ENCODE assay signal across 16 cellular contexts in genomic region chr2:37684809-37685208, GRCh38. TPM values are rescaled to one million over a fixed set of nuclear protein-coding genes. Genes with fewer than 3 reads are reported as not detected.
A peak's percentile ranks its signal among the peaks of the same experiment; 100 is the strongest.
DNase-seq lines count a peak whose midpoint lies in the region; ATAC-seq, FAIRE-seq and TF ChIP-seq lines count a peak whose summit lies in the region.
"Had no signal": no experiment of that assay in that cellular context is flagged by ENCODE, and none has a peak within 500 bp of the region (broad histone marks: within the 10 kb centered on the region; RNA-seq: fewer than 3 reads in every experiment).

No MANE protein-coding gene starts in this region.

- H3K4me3 ChIP-seq in HepG2 (replicated peaks in 1 of 3; ENCODE audit: insufficient read depth in 1 of 3, low read depth in 2 of 3, low read length in 3 of 3) (no peak overlapping the region), right lobe of liver (no peak overlapping the region), PC-3 (ENCODE audit: low read length) (no peak overlapping the region), left lung (no peak overlapping the region)
- H3K4me3 ChIP-seq: BLaER1 treated with 17β-estradiol and CSF1 and Interleukin-3, amounts not matched to agents 10 nM and 100 nM; HAP-1 had no signal

- in situ Hi-C loops in HepG2 (cut with HindIII; ENCODE audit: extremely low pct_ligation_motif_present, low pct_unique_long_range_greater_than_20kb) = no loop called here

- H3K4me2 ChIP-seq in HepG2 (ENCODE audit: low read depth, low read length) (no peak overlapping the region), PC-3 (ENCODE audit: low read length) (no peak overlapping the region)
- H3K4me2 ChIP-seq: KMS-11 had no signal

- H3K9me3 ChIP-seq in HepG2 (ENCODE audit: low read length) = no peaks in the 10 kb centered on the region
- H3K9me3 ChIP-seq in right lobe of liver = no peaks in the 10 kb centered on the region
- H3K9me3 ChIP-seq in PC-3 (ENCODE audit: low read length) = peaks cover 16% of the 10 kb centered on the region
- H3K9me3 ChIP-seq in left lung = no peaks in the 10 kb centered on the region
- H3K9me3 ChIP-seq: HAP-1 had no signal

- TF ChIP-seq CTCF in HepG2 (CRISPR knock-in tag; IDR thresholded peaks at IDR 0.05) (no peak), right lobe of liver (IDR thresholded peaks at IDR 0.05) (no peak), PC-3 (conservative IDR thresholded peaks at IDR 0.05; ENCODE audit: low read depth, low read length) (no peak), left lung (IDR thresholded peaks at IDR 0.05) (no peak)

- 15% methylated on average over 4 of the region's 4 CpGs for WGBS in HepG2 (ENCODE audit: low lambda C conversion rate)
- WGBS in right lobe of liver (ENCODE audit: insufficient coverage, low coverage, low lambda C conversion rate, missing lambda C conversion rate) = 74% methylated on average over 4 of the region's 4 CpGs

- H3K79me2 ChIP-seq in HepG2 (ENCODE audit: insufficient read depth, low read length) (no peaks in the 10 kb centered on the region), PC-3 (ENCODE audit: low read length) (no peaks in the 10 kb centered on the region)

- peaks cover 8% of the 10 kb centered on the region for H3F3A ChIP-seq in PC-3 (ENCODE audit: low read length, unreplicated experiment)

- no peak for FAIRE-seq in HepG2 (lab: Jason Lieb, UNC)
- no peak for FAIRE-seq in GM12891 (lab: Jason Lieb, UNC)
- FAIRE-seq: GM12892, GM18507, H1 had no signal

- intact Hi-C loops in HepG2 (cut with micrococcal nuclease; ENCODE audit: unreplicated experiment) = no loop called here
- intact Hi-C loops in right lobe of liver (cut with DNase I) = no loop called here
- intact Hi-C loops in PC-3 (cut with micrococcal nuclease) = loop anchor here (1.0 kb wide), 1 partner anchor 26 kb away; no protein-coding TSS in a partner anchor
- intact Hi-C loops in left lung (cut with DNase I) = no loop called here

- H4K20me1 ChIP-seq in HepG2 (ENCODE audit: insufficient read depth, low read length) (no peaks in the 10 kb centered on the region), PC-3 (ENCODE audit: low read length) (no peaks in the 10 kb centered on the region)
- H4K20me1 ChIP-seq: BLaER1 treated with 17β-estradiol and CSF1 and Interleukin-3, amounts not matched to agents 10 nM and 100 nM had no signal

- TF ChIP-seq POLR2A in HepG2 (IDR thresholded peaks at IDR 0.05; ENCODE audit: insufficient read depth in 1 of 2, low read depth in 2 of 2, low read length in 2 of 2) = no peak
- no peak for TF ChIP-seq POLR2A in right lobe of liver (IDR thresholded peaks at IDR 0.05)
- no peak for TF ChIP-seq POLR2A in GM12891 (IDR thresholded peaks at IDR 0.05; ENCODE audit: low read depth, low read length)

- H3K4me1 ChIP-seq in HepG2 (ENCODE audit: insufficient read depth, low read length) (no peaks in the 10 kb centered on the region), right lobe of liver (peaks cover 0 to 6% (median 0%) of the 10 kb centered on the region in 4 donors), PC-3 (ENCODE audit: insufficient read depth, low read length) (peaks cover 16% of the 10 kb centered on the region; the same call in 1 of the 2 replicates), left lung (peaks cover 0 to 8% of the 10 kb centered on the region in 2 donors)

- DNase-seq in HepG2 (ENCODE audit: low spot score) = no peak
- no peak for DNase-seq in right lobe of liver
- DNase-seq in GM12891 (ENCODE audit: insufficient read length, low spot score) = no peak
- DNase-seq in PC-3 = no peak
- DNase-seq in epithelial cell of prostate (ENCODE audit: low read depth, low spot score) = no peak
- no peak for DNase-seq in DMS153 treated with DMSO at 0.1 percent for 48 hours (lab: John Stamatoyannopoulos, UW; ENCODE audit: unreplicated experiment)
- no peak for DNase-seq in left lung
- DNase-seq: DMS53, DND-41, EL had no signal

- H3K36me3 ChIP-seq in HepG2 (replicated peaks in 1 of 2; ENCODE audit: control insufficient read depth in 1 of 2, insufficient read depth in 2 of 2, low read length in 2 of 2) = no peaks in the 10 kb centered on the region
- H3K36me3 ChIP-seq in right lobe of liver = no peaks in the 10 kb centered on the region
- H3K36me3 ChIP-seq in PC-3 (ENCODE audit: low read depth, low read length) = peaks cover 6% of the 10 kb centered on the region; the same call in 1 of the 2 replicates
- no peaks in the 10 kb centered on the region for H3K36me3 ChIP-seq in left lung
- H3K36me3 ChIP-seq: BLaER1 treated with 17β-estradiol and CSF1 and Interleukin-3, amounts not matched to agents 10 nM and 100 nM; HAP-1 had no signal

- no peaks in the 10 kb centered on the region for H3K9me2 ChIP-seq in PC-3 (replicated peaks; ENCODE audit: low read length)

- TF ChIP-seq EP300 in HepG2 (IDR thresholded peaks at IDR 0.05; ENCODE audit: low read depth in 2 of 2, low read length in 2 of 2) = no peak
- no peak for TF ChIP-seq EP300 in HepG2 (CRISPR knock-in tag; IDR thresholded peaks at IDR 0.05; ENCODE audit: borderline replicate concordance)

- POLR2A ChIA-PET in HepG2 (lab: Yijun Ruan, JAX) (no interaction called here), PC-3 (lab: Charles Lee; ENCODE audit: unreplicated experiment) (no interaction called here)

- H3K9ac ChIP-seq in HepG2 (ENCODE audit: insufficient read depth, low read depth, low read length) (no peak overlapping the region), PC-3 (ENCODE audit: low read length) (no peak overlapping the region)
- H3K9ac ChIP-seq: BLaER1 treated with 17β-estradiol and CSF1 and Interleukin-3, amounts not matched to agents 10 nM and 100 nM; KMS-11 had no signal

- TF ChIP-seq RAD21 in HepG2 (CRISPR knock-in tag; IDR thresholded peaks at IDR 0.05) = no peak

- H2AFZ ChIP-seq in HepG2 (ENCODE audit: low read length) = no peak overlapping the region
- H2AFZ ChIP-seq in PC-3 (ENCODE audit: low read length) = no peak overlapping the region

- BruUV-seq in HepG2 (replicated peaks; lab: Mats Ljungman, UMichigan) (no TSS peak), PC-3 (replicated peaks; lab: Mats Ljungman, UMichigan) (no TSS peak)

- CTCF ChIA-PET in HepG2 (lab: Yijun Ruan, JAX; ENCODE audit: low intra/inter-chr PET ratio, low total read pairs) (no interaction called here), PC-3 (lab: Charles Lee) (no interaction called here)

- peaks cover 0 to 20% of the 10 kb centered on the region in 2 experiments; a peak in 3 of 5 replicates for H3K27me3 ChIP-seq in HepG2 (ENCODE audit: control insufficient read depth in 1 of 2, insufficient read depth in 2 of 2, low read length in 2 of 2)
- H3K27me3 ChIP-seq in right lobe of liver = no peaks in the 10 kb centered on the region
- H3K27me3 ChIP-seq in PC-3 (ENCODE audit: low read length) = no peaks in the 10 kb centered on the region
- no peaks in the 10 kb centered on the region for H3K27me3 ChIP-seq in left lung
- H3K27me3 ChIP-seq: BLaER1 treated with 17β-estradiol and CSF1 and Interleukin-3, amounts not matched to agents 10 nM and 100 nM had no signal

- no peak overlapping the region for H3K27ac ChIP-seq in HepG2 (ENCODE audit: extremely low read length, insufficient read depth, low read length)
- no peak overlapping the region for H3K27ac ChIP-seq in right lobe of liver
- H3K27ac ChIP-seq in PC-3 (ENCODE audit: low read length) = peak overlapping the region; percentile 69; the same call in 1 of the 2 replicates
- peak overlapping the region; percentile 44 for H3K27ac ChIP-seq in epithelial cell of prostate
- H3K27ac ChIP-seq in left lung = no peak overlapping the region
- H3K27ac ChIP-seq: KMS-11 had no signal

- ATAC-seq in HepG2 (no peak), right lobe of liver (no peak), PC-3 (no peak), left lung (no peak)

TF ChIP-seq in HepG2, 621 proteins besides CTCF, POLR2A, EP300 and RAD21 (continues in another document):
- TF ChIP-seq ETV5 (CRISPR knock-in tag; IDR thresholded peaks at IDR 0.05; ENCODE audit: borderline replicate concordance) (no peak), MAFF (IDR thresholded peaks at IDR 0.05; ENCODE audit: low read depth, low read length) (0 out of 2 replicates have a peak, but pooled peaks have one; percentile 37), MAFK (conservative IDR thresholded peaks at IDR 0.05 in 1 of 2, IDR thresholded peaks at IDR 0.05 in 1 of 2; ENCODE audit: low read length in 2 of 2) (peak; percentile 15 to 79; a peak in 2 of 4 replicates)

TF ChIP-seq in GM12891, 5 proteins besides CTCF, POLR2A, EP300 and RAD21:
- TF ChIP-seq SPI1 (IDR thresholded peaks at IDR 0.05; ENCODE audit: low read depth, low read length) = peak; percentile 42
- no peak for TF ChIP-seq PAX5 (IDR thresholded peaks at IDR 0.05; ENCODE audit: insufficient read depth, low read length, severe bottlenecking)

RNA-seq across cellular contexts. Expression of gene CDC42EP3, which starts 13.4 kb away (rescaled TPM):
- not detected in 2 replicates for total RNA-seq in HepG2 (2016; rRNA removed; fragmentation: Illumina TruSeq; extraction: Trizol)
- total RNA-seq in HepG2 (2016; cell fraction: cytosol; rRNA removed; fragmentation: Illumina TruSeq; extraction: Trizol; ENCODE audit: low read depth) = not detected in 2 replicates
- total RNA-seq in HepG2 (2016; cell fraction: insoluble cytoplasmic fraction; rRNA removed; fragmentation: Illumina TruSeq; extraction: Trizol) = not detected in 2 replicates
- not detected in 2 replicates for total RNA-seq in HepG2 (2016; cell fraction: membrane; rRNA removed; fragmentation: Illumina TruSeq; extraction: Trizol)
- not detected in 2 replicates for total RNA-seq in HepG2 (2016; cell fraction: nucleus; rRNA removed; fragmentation: Illumina TruSeq; extraction: Trizol)
- 0.01 TPM in 1 of 2 replicates, not detected in the other for polyA plus RNA-seq in HepG2 (2011; rRNA removed)
- 0.07 and 0.10 TPM in 2 replicates for polyA plus RNA-seq in HepG2 (2011; cell fraction: cytosol; rRNA removed)
- not detected in 2 replicates for polyA plus RNA-seq in HepG2 (2011; cell fraction: nucleus; rRNA removed)
- polyA plus RNA-seq in HepG2 (2012) = not detected in 2 replicates
- polyA plus RNA-seq in HepG2 (2016; cell fraction: cytosol; fragmentation: Illumina TruSeq; extraction: Trizol; ENCODE audit: low read depth) = not detected in 2 replicates
- 0.04 TPM in 1 of 2 replicates, not detected in the other for polyA plus RNA-seq in HepG2 (2016; cell fraction: insoluble cytoplasmic fraction; fragmentation: Illumina TruSeq; extraction: Trizol; ENCODE audit: low read depth)
- polyA plus RNA-seq in HepG2 (2016; cell fraction: membrane; fragmentation: Illumina TruSeq; extraction: Trizol; ENCODE audit: low read depth) = 0.05 TPM in 1 of 2 replicates, not detected in the other
- polyA plus RNA-seq in HepG2 (2016; cell fraction: nucleus; fragmentation: Illumina TruSeq; extraction: Trizol; ENCODE audit: insufficient read depth, low read depth) = not detected in 2 replicates
- 4.4 TPM in 1 of 2 replicates, not detected in the other for polyA minus RNA-seq in HepG2 (2011; rRNA and poly(A)+ RNA removed; ENCODE audit: low replicate concordance)
- not detected in 2 replicates for polyA minus RNA-seq in HepG2 (2011; cell fraction: cytosol; rRNA and poly(A)+ RNA removed)
- polyA minus RNA-seq in HepG2 (2011; cell fraction: nucleus; rRNA and poly(A)+ RNA removed) = not detected in 2 replicates
- total RNA-seq in right lobe of liver = 1 to 10 TPM; 3.4 to 8.4 (median 6.0) TPM
- polyA plus RNA-seq in GM12891 (2012; ENCODE audit: low read depth, missing spikeins) = 12.0 TPM
- total RNA-seq in PC-3 (2014; rRNA removed) = 22.5 and 28.4 TPM in 2 replicates
- 10 to 100 TPM; 37.7 to 53.8 TPM for total RNA-seq in left lung

Comparison
In these comparisons a context has a peak if more than half of its experiments do, and no peak if none do; other contexts are left out.
1. H3K27ac ChIP-seq: peak in PC-3 (single experiment) and epithelial cell of prostate (single experiment); none in HepG2 (single experiment), right lobe of liver (0 of 3) and left lung (0 of 2).